In the genomic region with DNA sequence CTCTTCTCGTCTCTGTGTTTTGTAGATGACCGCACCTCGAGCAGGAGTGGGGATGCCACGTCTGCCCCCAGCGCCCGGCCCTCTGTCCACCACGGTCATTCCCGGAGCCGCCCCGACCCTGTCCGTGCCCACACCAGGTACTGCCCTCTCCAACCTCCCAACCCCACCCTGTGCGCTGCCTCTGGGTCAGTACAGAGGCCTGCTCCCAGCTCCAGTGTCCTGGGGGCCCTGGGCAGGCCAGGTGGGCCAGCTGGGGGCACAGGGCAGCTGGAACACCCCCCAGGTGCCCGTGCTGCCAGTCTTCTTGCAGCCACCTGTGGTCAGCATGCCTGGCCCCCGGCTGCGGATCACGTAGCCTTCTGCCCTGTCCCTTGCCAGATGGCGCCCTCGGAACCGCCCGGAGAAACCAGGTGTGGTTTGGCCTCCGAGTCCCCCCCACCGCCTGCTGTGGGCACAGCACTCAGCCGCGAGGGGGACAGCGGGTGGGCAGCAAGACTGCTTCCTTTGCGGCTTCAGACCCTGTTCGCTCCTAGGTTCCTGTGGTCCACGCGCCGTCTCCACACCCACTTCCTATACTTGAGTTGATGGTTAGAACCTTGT, we compare ENCODE assay signal across 10 cellular contexts.
"Had no signal": no experiment of that assay in that cellular context is flagged by ENCODE, and none has a peak within 500 bp of the region (broad histone marks: within the 10 kb centered on the region; RNA-seq: fewer than 3 reads in every experiment).

No MANE protein-coding gene starts in this region.

- H3K27ac Mint-ChIP-seq: activated B cell treated with CpG ODN at 0.5 μM for 24 hours; activated T-helper 17 cell treated with anti-CD3 and anti-CD28 coated beads, Interleukin-2, amount 50 U/mL, for 72 hours; nephron; T-helper 17 cell had no signal

- H3K27ac ChIP-seq: thyroid gland had no signal

- DNase-seq: activated B cell treated with CpG ODN at 0.5 μM for 24 hours; activated CD4-positive, alpha-beta T cell treated with anti-CD3 and anti-CD28 coated beads, Interleukin-2, amount 50 U/mL, for 1 hour; activated naive CD4-positive, alpha-beta T cell treated with anti-CD3 and anti-CD28 coated beads, Interleukin-2, amount 50 U/mL, for 16 hours; dermis blood vessel endothelial cell; hypothalamus; stimulated activated CD4-positive, alpha-beta T cell treated with anti-CD3 and anti-CD28 coated beads, Interleukin-2, amount 100 ng/mL, for 48 hours; T-helper 17 cell had no signal

- H3K4me3 Mint-ChIP-seq: activated B cell treated with CpG ODN at 0.5 μM for 24 hours; activated T-helper 17 cell treated with anti-CD3 and anti-CD28 coated beads, Interleukin-2, amount 50 U/mL, for 72 hours; nephron; T-helper 17 cell had no signal

- H3K4me3 ChIP-seq: thyroid gland had no signal

- ATAC-seq: activated T-helper 17 cell treated with anti-CD3 and anti-CD28 coated beads, Interleukin-2, amount 50 U/mL, for 72 hours; T-helper 17 cell had no signal

- H3K9me3 ChIP-seq: thyroid gland had no signal

- H3K9me3 Mint-ChIP-seq: activated B cell treated with CpG ODN at 0.5 μM for 24 hours; activated T-helper 17 cell treated with anti-CD3 and anti-CD28 coated beads, Interleukin-2, amount 50 U/mL, for 72 hours; nephron had no signal

- H3K4me1 Mint-ChIP-seq: activated B cell treated with CpG ODN at 0.5 μM for 24 hours, nephron had no signal

- H3K36me3 ChIP-seq: thyroid gland had no signal

- H3K27me3 ChIP-seq: thyroid gland had no signal
